ENCODE assay signal across 8 cellular contexts in genomic region chr3:171187706-171188290, GRCh38.
DNase-seq lines count a peak whose midpoint lies in the region; ATAC-seq and TF ChIP-seq lines count a peak whose summit lies in the region.

No MANE protein-coding gene starts in this region.

- no peaks in the 10 kb centered on the region for H3K9me3 Mint-ChIP-seq in Calu3 (ENCODE audit: low read depth, unreplicated experiment)

- WGBS in adrenal gland, 4 donors, result 50 to 57% (median 52%) methylated on average over 5 of the region's 5 CpGs
- 40 to 41% methylated on average over 5 of the region's 5 CpGs for WGBS in transverse colon (ENCODE audit: low coverage in 1 of 2), 2 donors

- H3K27me3 ChIP-seq in adrenal gland (no peaks in the 10 kb centered on the region), transverse colon (no peaks in the 10 kb centered on the region)

- no peaks in the 10 kb centered on the region for H3K9me3 ChIP-seq in adrenal gland (replicated peaks in 1 of 3)
- H3K9me3 ChIP-seq in transverse colon, result no peaks in the 10 kb centered on the region

- TF ChIP-seq CTCF in Calu3 (IDR thresholded peaks at IDR 0.05; ENCODE audit: unreplicated experiment) (peak; percentile 91), adrenal gland (IDR thresholded peaks at IDR 0.05) (peak; percentile 29 to 66 (median 64)), transverse colon (IDR thresholded peaks at IDR 0.05) (peak; percentile 49 to 58 (median 52))

- H3K4me1 ChIP-seq in adrenal gland (replicated peaks in 1 of 2) (peaks cover 1 to 8% of the 10 kb centered on the region in 2 donors), transverse colon (peaks cover 0 to 11% (median 1%) of the 10 kb centered on the region in 4 donors)

- H3K36me3 ChIP-seq in adrenal gland (replicated peaks in 1 of 2) (no peaks in the 10 kb centered on the region), transverse colon (no peaks in the 10 kb centered on the region)

- no peak overlapping the region for H3K4me3 Mint-ChIP-seq in Calu3 (ENCODE audit: low read depth, unreplicated experiment)

- intact Hi-C loops in Calu3 (cut with micrococcal nuclease; ENCODE audit: unreplicated experiment) (loop anchor here (1.0 to 5.0 kb wide), 4 partner anchors 71 to 380 kb away; partner anchors contain the start of gene TNIK), adrenal gland (cut with DNase I) (loop anchor here (10.0 kb wide), 2 partner anchors 133 to 377 kb away; no protein-coding TSS in a partner anchor), transverse colon (cut with DNase I; ENCODE audit: low total_unique reads) (loop anchor here (5.0 kb wide), 1 partner anchor 380 kb away; no protein-coding TSS in a partner anchor)

- no peak overlapping the region for H3K27ac Mint-ChIP-seq in Calu3 (ENCODE audit: unreplicated experiment)

- H3K36me3 Mint-ChIP-seq in Calu3 (ENCODE audit: insufficient read depth, unreplicated experiment), result no peaks in the 10 kb centered on the region

- DNase-seq in Calu3, result peak; percentile 54
- peak; percentile 74 for DNase-seq in NCI-H2107 treated with DMSO at 0.1 percent for 48 hours (lab: John Stamatoyannopoulos, UW; ENCODE audit: unreplicated experiment)
- peak in 2 of 7 donors; percentile 19 to 21 for DNase-seq in adrenal gland
- DNase-seq in iPS-NIHi11 (ENCODE audit: low spot score), result peak; percentile 52
- no peak for DNase-seq in transverse colon
- DNase-seq in activated CD4-positive, CD25-positive, alpha-beta regulatory T cell (lab: John Stamatoyannopoulos, UW), result no peak

- no peaks in the 10 kb centered on the region for H3K27me3 Mint-ChIP-seq in Calu3 (ENCODE audit: unreplicated experiment)

- no TSS peak for BruUV-seq in Calu3 (replicated peaks; lab: Mats Ljungman, UMichigan)

- TF ChIP-seq POLR2A in adrenal gland (IDR thresholded peaks at IDR 0.05), result no peak
- no peak for TF ChIP-seq POLR2A in transverse colon (IDR thresholded peaks at IDR 0.05)

- H3K27ac ChIP-seq in adrenal gland (no peak overlapping the region), transverse colon (no peak overlapping the region)

- TF ChIP-seq EP300 in transverse colon (IDR thresholded peaks at IDR 0.05; ENCODE audit: low read depth), result no peak

- no peak overlapping the region for H3K4me3 ChIP-seq in adrenal gland
- H3K4me3 ChIP-seq in transverse colon, result no peak overlapping the region

- CTCF ChIA-PET in Calu3 (lab: Charles Lee), result interaction anchor here (1.0 to 1.4 kb wide), 4 partner anchors 22 to 379 kb away, joined by 3 to 7 read pairs (median 4); partner anchors contain the start of gene TNIK

- in situ Hi-C loops in transverse colon (cut with MboI; ENCODE audit: low pct_ligation_motif_present in 1 of 4, low pct_unique_long_range_greater_than_20kb in 1 of 4, low sequenced_read_pairs in 3 of 4), result loop anchor here in 1 of 4 donors (10.0 kb wide), 1 partner anchor 377 kb away; no protein-coding TSS in a partner anchor

- peaks cover 46% of the 10 kb centered on the region for H3K4me1 Mint-ChIP-seq in Calu3 (ENCODE audit: low read depth, unreplicated experiment)

- ATAC-seq in GM21576 (IDR thresholded peaks at IDR 0.05; ENCODE audit: unreplicated experiment) (peak; percentile 39), GM19397 (IDR thresholded peaks at IDR 0.05; ENCODE audit: unreplicated experiment) (no peak)

Comparison
In these comparisons a context has a peak if more than half of its experiments do, and no peak if none do; other contexts are left out.
1. DNase-seq: peak in Calu3 (single experiment), NCI-H2107 treated with DMSO at 0.1 percent for 48 hours (single experiment) and iPS-NIHi11 (single experiment); none in transverse colon (single experiment) and activated CD4-positive, CD25-positive, alpha-beta regulatory T cell (0 of 4).
2. Peak in every context shown above with its lines, with median percentiles within 50 percentile points of each other: CTCF ChIP-seq.